ENCODE assay signal across 8 cellular contexts in genomic region chr17:64146418-64147109, GRCh38. TPM values are rescaled to one million over a fixed set of nuclear protein-coding genes. Genes with fewer than 3 reads are reported as not detected.
A peak's percentile ranks its signal among the peaks of the same experiment; 100 is the strongest.
DNase-seq lines count a peak whose midpoint lies in the region; ATAC-seq and TF ChIP-seq lines count a peak whose summit lies in the region.

No MANE protein-coding gene starts in this region.

- peaks cover 51% of the 10 kb centered on the region for H3F3A ChIP-seq in MM.1S (ENCODE audit: insufficient read depth, low read length)

- H3K9me3 ChIP-seq in MM.1S (replicated peaks; ENCODE audit: insufficient read depth, low read length) (no peaks in the 10 kb centered on the region), WERI-Rb-1 (ENCODE audit: severe bottlenecking) (no peaks in the 10 kb centered on the region)

- DNase-seq in AML-193 (lab: John Stamatoyannopoulos, UW) (peak; percentile 36 to 54), MM.1S (peak; percentile 36), WERI-Rb-1 (peak; percentile 63), choroid plexus epithelial cell (ENCODE audit: low read depth) (peak; percentile 80), left lobe of liver (ENCODE audit: low spot score) (peak; percentile 69), OCI-M2 (lab: John Stamatoyannopoulos, UW; ENCODE audit: unreplicated experiment) (no peak)
- DNase-seq in stimulated activated CD8-positive, alpha-beta memory T cell treated with anti-CD3 and anti-CD28 coated beads, Interleukin-12 subunit alpha, Interleukin-12 subunit beta, amount 100 ng/mL, for 4 hours (ENCODE audit: low read depth): peak; percentile 37

- peaks cover 21% of the 10 kb centered on the region for H3K4me1 ChIP-seq in MM.1S (ENCODE audit: low read length)

- peak overlapping the region; percentile 89 for H3K4me2 ChIP-seq in MM.1S (ENCODE audit: low read depth, low read length)

- TF ChIP-seq CTCF in MM.1S (IDR thresholded peaks at IDR 0.05; ENCODE audit: low read length) (no peak), WERI-Rb-1 (IDR thresholded peaks at IDR 0.05; ENCODE audit: low read depth, low read length) (no peak), choroid plexus epithelial cell (conservative IDR thresholded peaks at IDR 0.05; ENCODE audit: low read depth, low read length) (no peak)

- H3K27me3 ChIP-seq in MM.1S (replicated peaks; ENCODE audit: insufficient read depth, low read length) (no peaks in the 10 kb centered on the region), WERI-Rb-1 (ENCODE audit: insufficient read depth, low read depth, severe bottlenecking) (no peaks in the 10 kb centered on the region)

- peak overlapping the region; percentile 76 for H3K27ac ChIP-seq in MM.1S (ENCODE audit: low read length)
- H3K27ac ChIP-seq in WERI-Rb-1: peak overlapping the region; percentile 84

- no peaks in the 10 kb centered on the region; the same call in 1 of the 2 replicates for H3K36me3 ChIP-seq in MM.1S (replicated peaks; ENCODE audit: insufficient read depth, low read length)
- peaks cover 54% of the 10 kb centered on the region for H3K36me3 ChIP-seq in WERI-Rb-1

- H2AFZ ChIP-seq in MM.1S (ENCODE audit: low read length): no peak overlapping the region

- H3K4me3 ChIP-seq in MM.1S (ENCODE audit: low read length) (peak overlapping the region; percentile 76), WERI-Rb-1 (ENCODE audit: low read depth, low read length) (peak overlapping the region; percentile 86), choroid plexus epithelial cell (ENCODE audit: low read depth, low read length) (peak overlapping the region; percentile 85)

- no peaks in the 10 kb centered on the region for H3K9me2 ChIP-seq in MM.1S (replicated peaks; ENCODE audit: insufficient read depth, low read length)

- ATAC-seq in GM19467 (IDR thresholded peaks at IDR 0.05; ENCODE audit: unreplicated experiment) (peak; percentile 8), left lobe of liver (peak; percentile 9)

- no peaks in the 10 kb centered on the region for H4K20me1 ChIP-seq in MM.1S (ENCODE audit: insufficient read depth, low read length)

- H3K79me2 ChIP-seq in MM.1S (ENCODE audit: low read length): peaks cover 12% of the 10 kb centered on the region

- H3K9ac ChIP-seq in MM.1S (ENCODE audit: low read length): peak overlapping the region; percentile 92

RNA-seq across cellular contexts. Expression of gene ERN1, which starts 16.6 kb away (rescaled TPM):
- total RNA-seq in left lobe of liver: 30.9 TPM
